ENCODE assay signal across 8 cellular contexts in the genomic region with DNA sequence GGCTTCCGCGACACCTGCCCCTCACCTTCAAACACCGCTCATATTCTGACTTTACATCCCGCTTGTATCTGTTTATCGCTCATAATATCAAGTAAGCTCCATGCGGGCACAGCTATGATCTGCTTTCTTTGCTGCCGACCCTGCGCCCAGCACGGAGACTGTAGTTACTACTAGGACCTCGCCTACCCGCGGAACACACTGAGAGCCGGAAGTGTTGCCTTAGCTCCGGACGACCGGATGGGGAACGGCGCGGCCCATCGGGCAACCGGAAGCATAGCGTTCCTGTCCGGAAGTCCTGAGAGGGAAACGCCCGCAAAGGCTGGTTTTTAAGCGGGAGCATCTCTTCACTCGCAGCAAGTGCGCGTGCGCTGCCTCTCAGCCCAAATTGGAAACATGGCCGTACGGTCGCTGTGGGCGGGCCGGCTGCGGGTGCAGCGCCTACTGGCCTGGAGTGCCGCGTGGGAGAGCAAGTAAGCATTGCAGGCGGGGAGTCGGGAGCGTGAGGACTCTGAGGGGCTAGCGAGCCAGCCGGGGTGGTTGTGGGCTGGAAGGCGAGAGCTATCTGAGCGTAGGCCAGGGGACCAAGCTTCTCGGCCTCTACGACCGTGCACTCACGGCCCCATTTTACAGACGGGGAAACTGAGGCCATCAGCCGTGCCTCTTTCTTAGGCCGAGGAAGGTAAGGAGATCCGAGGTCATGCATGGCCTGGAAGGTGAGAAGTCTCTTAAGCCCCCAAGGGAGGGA. TPM values are rescaled to one million over a fixed set of nuclear protein-coding genes. Genes with fewer than 3 reads are reported as not detected.
DNase-seq lines count a peak whose midpoint lies in the region; ATAC-seq and TF ChIP-seq lines count a peak whose summit lies in the region.

A gene with protein sequence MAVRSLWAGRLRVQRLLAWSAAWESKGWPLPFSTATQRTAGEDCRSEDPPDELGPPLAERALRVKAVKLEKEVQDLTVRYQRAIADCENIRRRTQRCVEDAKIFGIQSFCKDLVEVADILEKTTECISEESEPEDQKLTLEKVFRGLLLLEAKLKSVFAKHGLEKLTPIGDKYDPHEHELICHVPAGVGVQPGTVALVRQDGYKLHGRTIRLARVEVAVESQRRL (plus strand): TSS at position 353 of the 745 bp plus-strand sequence. CDS start 41 bp downstream, at position 394.

- peak within 1 kb of the TSS; percentile 63 for H3K27ac ChIP-seq in CD8-positive, alpha-beta T cell (ENCODE audit: low read depth, low read length)
- peak within 1 kb of the TSS; percentile 77 for H3K27ac ChIP-seq in effector memory CD4-positive, alpha-beta T cell (ENCODE audit: insufficient read depth, low read length, poor library complexity, severe bottlenecking)

- intact Hi-C loops in CD8-positive, alpha-beta T cell (cut with DNase I, micrococcal nuclease): loop anchor here (1.0 to 10.0 kb wide), 5 partner anchors 12 to 963 kb away; a partner anchor contains a TSS

- peak within 1 kb of the TSS; percentile 92 for H3K4me3 Mint-ChIP-seq in CD8-positive, alpha-beta T cell
- peak within 1 kb of the TSS; percentile 89 for H3K4me3 Mint-ChIP-seq in memory B cell

- H3K9me3 ChIP-seq in CD8-positive, alpha-beta T cell (ENCODE audit: low read length): no peaks in the 10 kb centered on the region
- H3K9me3 ChIP-seq in effector memory CD4-positive, alpha-beta T cell (ENCODE audit: control insufficient read depth, low read length): no peaks in the 10 kb centered on the region

- CTCF ChIA-PET in CD8-positive, alpha-beta T cell (lab: Charles Lee): interaction anchor here (0.7 to 5.8 kb wide), 7 partner anchors 12 to 89 kb away, joined by 3 to 42 read pairs (median 4); a partner anchor contains a TSS

- no peaks in the 10 kb centered on the region for H3K9me3 Mint-ChIP-seq in CD8-positive, alpha-beta T cell
- H3K9me3 Mint-ChIP-seq in memory B cell: no peaks in the 10 kb centered on the region

- no peak for TF ChIP-seq CTCF in CD8-positive, alpha-beta T cell (IDR thresholded peaks at IDR 0.05)

- ATAC-seq in CD8-positive, alpha-beta T cell: peak; percentile 65
- ATAC-seq in GM19463 (IDR thresholded peaks at IDR 0.05; ENCODE audit: unreplicated experiment) (peak; percentile 94), memory B cell (ENCODE audit: low read depth) (peak; percentile 83)

- H3K4me3 ChIP-seq in CD8-positive, alpha-beta T cell (ENCODE audit: low read depth, low read length): peak within 1 kb of the TSS; percentile 94
- H3K4me3 ChIP-seq in effector memory CD4-positive, alpha-beta T cell (ENCODE audit: insufficient read depth, low read depth, low read length, poor library complexity, severe bottlenecking): peak within 1 kb of the TSS; percentile 65

- peak within 1 kb of the TSS; percentile 90 for H3K27ac Mint-ChIP-seq in CD8-positive, alpha-beta T cell
- H3K27ac Mint-ChIP-seq in memory B cell: peak within 1 kb of the TSS; percentile 61

- no peaks in the 10 kb centered on the region for H3K27me3 ChIP-seq in CD8-positive, alpha-beta T cell (ENCODE audit: insufficient read depth, low read length)
- H3K27me3 ChIP-seq in effector memory CD4-positive, alpha-beta T cell (replicated peaks; ENCODE audit: control insufficient read depth, insufficient read depth, low read length, poor library complexity, severe bottlenecking): no peaks in the 10 kb centered on the region

- H3K36me3 ChIP-seq in CD8-positive, alpha-beta T cell (ENCODE audit: insufficient read depth, low read length): peaks cover 9% of the 10 kb centered on the region
- H3K36me3 ChIP-seq in effector memory CD4-positive, alpha-beta T cell (ENCODE audit: control insufficient read depth, insufficient read depth, low read length): peaks cover 11% of the 10 kb centered on the region

- H3K36me3 Mint-ChIP-seq in CD8-positive, alpha-beta T cell: peaks cover 38% of the 10 kb centered on the region
- H3K36me3 Mint-ChIP-seq in memory B cell: peaks cover 17% of the 10 kb centered on the region

- peak; percentile 65 to 93 (median 83) for DNase-seq in CD8-positive, alpha-beta T cell
- DNase-seq in HPDE6-E6E7 (ENCODE audit: extremely low spot score) (peak; percentile 93), memory B cell (ENCODE audit: low spot score in 2 of 2) (peak; percentile 54 to 63)
- DNase-seq in NK-92 treated with Interleukin-12 subunit alpha and Interleukin-12 subunit beta, amount 100 ng/mL, for 24 hours (lab: John Stamatoyannopoulos, UW): peak; percentile 96
- peak; percentile 96 for DNase-seq in activated CD8-positive, alpha-beta memory T cell treated with anti-CD3 and anti-CD28 coated beads for 24 hours
- peak; percentile 71 to 84 (median 75) for DNase-seq in effector memory CD4-positive, alpha-beta T cell
- DNase-seq in stimulated activated CD8-positive, alpha-beta memory T cell treated with anti-CD3 and anti-CD28 coated beads, Interleukin-12 subunit alpha, Interleukin-12 subunit beta, amount 100 ng/mL, for 24 hours (ENCODE audit: extremely low read depth): peak; percentile 87

- H3K27me3 Mint-ChIP-seq in CD8-positive, alpha-beta T cell (ENCODE audit: low read depth): no peaks in the 10 kb centered on the region
- no peaks in the 10 kb centered on the region for H3K27me3 Mint-ChIP-seq in memory B cell

- peaks cover 61% of the 10 kb centered on the region for H3K4me1 Mint-ChIP-seq in CD8-positive, alpha-beta T cell (ENCODE audit: low read depth)
- H3K4me1 Mint-ChIP-seq in memory B cell: peaks cover 16% of the 10 kb centered on the region

- H3K4me1 ChIP-seq in CD8-positive, alpha-beta T cell (ENCODE audit: insufficient read depth, low read length): peaks cover 53% of the 10 kb centered on the region
- H3K4me1 ChIP-seq in effector memory CD4-positive, alpha-beta T cell (ENCODE audit: control insufficient read depth, insufficient read depth, low read length, poor library complexity, severe bottlenecking): peaks cover 39% of the 10 kb centered on the region

- POLR2A ChIA-PET in CD8-positive, alpha-beta T cell (lab: Charles Lee): interaction anchor here (1.2 to 8.2 kb wide), 7 partner anchors 8 to 205 kb away, joined by 3 to 94 read pairs (median 6); a partner anchor contains a TSS

RNA-seq across cellular contexts. Expression of the gene that starts here (rescaled TPM):
- 1 to 10 TPM; 9.1 to 9.7 TPM for total RNA-seq in CD8-positive, alpha-beta T cell

Comparison
In these comparisons a context has a peak if more than half of its experiments do, and no peak if none do; other contexts are left out.
1. Peak in every context shown above with its lines: DNase-seq, ATAC-seq, H3K4me3 ChIP-seq and H3K27ac ChIP-seq.